ENCODE assay signal across 28 cellular contexts in genomic region chr1:52359676-52360594, GRCh38.
"Had no signal": no experiment of that assay in that cellular context is flagged by ENCODE, and none has a peak within 500 bp of the region (broad histone marks: within the 10 kb centered on the region; RNA-seq: fewer than 3 reads in every experiment).

No MANE protein-coding gene starts in this region.

- H3K27ac Mint-ChIP-seq: activated CD8-positive, alpha-beta T cell treated with anti-CD3 and anti-CD28 coated beads, Interleukin-2, amount 10 ng/mL, durations not matched to agents 7 days and 5 days; activated naive CD8-positive, alpha-beta T cell treated with anti-CD3 and anti-CD28 coated beads for 36 hours; activated T-helper 2 cell treated with anti-CD3 and anti-CD28 coated beads, Interferon-gamma antibody, Interleukin-2, Interleukin-4, amounts not matched to agents 10 μg/mL and 5 μg/mL and 100 μg/mL, durations not matched to agents 14 hours and 24 hours and 36 hours; nephron; stimulated activated memory B cell treated with anti-CD40 and anti-IgM and Interleukin-4, amounts not matched to agents 10 μg/mL and 1 μg/mL and 100 μg/mL, for 72 hours had no signal

- H3K27ac ChIP-seq: breast epithelium, colonic mucosa, esophagus squamous epithelium, gastrocnemius medialis, stomach, suprapubic skin had no signal

- H3K27me3 Mint-ChIP-seq: activated naive CD8-positive, alpha-beta T cell treated with anti-CD3 and anti-CD28 coated beads for 36 hours; central memory CD8-positive, alpha-beta T cell; stimulated activated memory B cell treated with anti-CD40 and anti-IgM and Interleukin-4, amounts not matched to agents 10 μg/mL and 1 μg/mL and 100 μg/mL, for 72 hours had no signal

- FAIRE-seq: astrocyte, islet of Langerhans, small intestine had no signal

- ATAC-seq: activated CD4-positive, CD25-positive, alpha-beta regulatory T cell treated with anti-CD3 and anti-CD28 coated beads, Interleukin-2, amount 50 U/mL, for 24 hours; activated CD8-positive, alpha-beta T cell treated with anti-CD3 and anti-CD28 coated beads, Interleukin-2, amount 10 ng/mL, durations not matched to agents 7 days and 5 days; gastrocnemius medialis; left ventricle myocardium superior; sciatic nerve; stimulated activated memory B cell treated with anti-CD40 and anti-IgM and Interleukin-4, amounts not matched to agents 10 μg/mL and 1 μg/mL and 100 μg/mL, for 72 hours had no signal

- H3K9me3 ChIP-seq: breast epithelium, colonic mucosa, esophagus squamous epithelium, gastrocnemius medialis, stomach, suprapubic skin, tibial nerve had no signal

- H3K4me3 ChIP-seq: breast epithelium, colonic mucosa, dorsolateral prefrontal cortex, esophagus squamous epithelium, gastrocnemius medialis, stomach, suprapubic skin, tibial nerve had no signal

- DNase-seq: activated CD4-positive, alpha-beta T cell treated with anti-CD3 and anti-CD28 coated beads, Interleukin-2, amount 50 U/mL, for 1 hour; activated CD8-positive, alpha-beta T cell treated with anti-CD3 and anti-CD28 coated beads, Interleukin-2, amount 10 ng/mL, durations not matched to agents 7 days and 5 days; activated naive CD4-positive, alpha-beta T cell treated with Interleukin-2 at 50 U/mL for 16 hours; activated naive CD8-positive, alpha-beta T cell treated with anti-CD3 and anti-CD28 coated beads for 36 hours; activated T-cell treated with anti-CD3 and anti-CD28 coated beads, Interleukin-2, amount 50 U/mL, for 1 hour; colonic mucosa; dorsolateral prefrontal cortex; esophagus squamous epithelium; gastrocnemius medialis; hypothalamus; left ventricle myocardium superior; mammary epithelial cell; midbrain; occipital lobe; small intestine; stimulated activated CD4-positive, alpha-beta T cell treated with anti-CD3 and anti-CD28 coated beads, Interleukin-2, amount 100 ng/mL, for 24 hours; stomach had no signal

- H3K4me3 Mint-ChIP-seq: activated CD8-positive, alpha-beta T cell treated with anti-CD3 and anti-CD28 coated beads, Interleukin-2, amount 10 ng/mL, durations not matched to agents 7 days and 5 days; activated naive CD8-positive, alpha-beta T cell treated with anti-CD3 and anti-CD28 coated beads for 36 hours; central memory CD8-positive, alpha-beta T cell; nephron; stimulated activated memory B cell treated with anti-CD40 and anti-IgM and Interleukin-4, amounts not matched to agents 10 μg/mL and 1 μg/mL and 100 μg/mL, for 72 hours had no signal

- H3K9me3 Mint-ChIP-seq: activated naive CD8-positive, alpha-beta T cell treated with anti-CD3 and anti-CD28 coated beads for 36 hours; activated T-helper 2 cell treated with anti-CD3 and anti-CD28 coated beads, Interferon-gamma antibody, Interleukin-2, Interleukin-4, amounts not matched to agents 10 μg/mL and 5 μg/mL and 100 μg/mL, durations not matched to agents 14 hours and 24 hours and 36 hours; central memory CD8-positive, alpha-beta T cell; nephron; stimulated activated memory B cell treated with anti-CD40 and anti-IgM and Interleukin-4, amounts not matched to agents 10 μg/mL and 1 μg/mL and 100 μg/mL, for 72 hours had no signal

- H3K27me3 ChIP-seq: breast epithelium, colonic mucosa, dorsolateral prefrontal cortex, esophagus squamous epithelium, gastrocnemius medialis, stomach, suprapubic skin, tibial nerve had no signal
